In genomic region chr11:122696662-122697061, GRCh38 we compare ENCODE assay signal across 8 cellular contexts. TPM values are rescaled to one million over a fixed set of nuclear protein-coding genes. Genes with fewer than 3 reads are reported as not detected.
A peak's percentile ranks its signal among the peaks of the same experiment; 100 is the strongest.
DNase-seq lines count a peak whose midpoint lies in the region; ATAC-seq, FAIRE-seq and TF ChIP-seq lines count a peak whose summit lies in the region.

No MANE protein-coding gene starts in this region.

- TF ChIP-seq POLR2A in GM12892 (IDR thresholded peaks at IDR 0.05; ENCODE audit: low read depth, low read length) (no peak), esophagus squamous epithelium (IDR thresholded peaks at IDR 0.05) (no peak)

- H4K20me1 ChIP-seq in PC-3 (ENCODE audit: low read length): no peaks in the 10 kb centered on the region

- H3K9ac ChIP-seq in PC-3 (ENCODE audit: low read length): no peak overlapping the region

- BruUV-seq in PC-3 (replicated peaks; lab: Mats Ljungman, UMichigan): no TSS peak

- H3K27ac ChIP-seq in PC-3 (ENCODE audit: low read length) (no peak overlapping the region), esophagus squamous epithelium (peak overlapping the region in 1 of 4 donors; percentile 5)

- CTCF ChIA-PET in PC-3 (lab: Charles Lee): no interaction called here

- H3K4me3 ChIP-seq in PC-3 (ENCODE audit: low read length): no peak overlapping the region
- no peak overlapping the region for H3K4me3 ChIP-seq in esophagus squamous epithelium

- H3K36me3 ChIP-seq in PC-3 (ENCODE audit: low read depth, low read length) (no peaks in the 10 kb centered on the region), esophagus squamous epithelium (no peaks in the 10 kb centered on the region)

- H3K4me1 ChIP-seq in PC-3 (ENCODE audit: insufficient read depth, low read length) (peaks cover 11% of the 10 kb centered on the region; the same call in 1 of the 2 replicates), esophagus squamous epithelium (peaks cover 0 to 18% (median 2%) of the 10 kb centered on the region in 3 donors)

- WGBS in esophagus squamous epithelium, 2 donors: 78 to 83% methylated on average over 7 to 11 of the region's 11 CpGs

- POLR2A ChIA-PET in PC-3 (lab: Charles Lee; ENCODE audit: unreplicated experiment): interaction anchor here (0.6 kb wide), 1 partner anchor 11 kb away, joined by 4 read pairs; no protein-coding TSS in a partner anchor

- H3K27me3 ChIP-seq in PC-3 (ENCODE audit: low read length): no peaks in the 10 kb centered on the region
- no peaks in the 10 kb centered on the region for H3K27me3 ChIP-seq in esophagus squamous epithelium

- peak; percentile 53 for DNase-seq in GM12892 (ENCODE audit: insufficient read length)
- peak; percentile 67 for DNase-seq in activated CD8-positive, alpha-beta memory T cell treated with anti-CD3 and anti-CD28 coated beads, Interleukin-2, amount 50 U/mL, for 4 hours
- peak; percentile 49 for DNase-seq in stimulated activated CD4-positive, alpha-beta T cell treated with anti-CD3 and anti-CD28 coated beads, Interleukin-12 subunit alpha, Interleukin-12 subunit beta, amount 100 ng/mL, for 4 hours
- no peak for DNase-seq in NCI-H345 (lab: John Stamatoyannopoulos, UW)
- no peak for DNase-seq in PC-3
- no peak for DNase-seq in NCI-H2196 treated with DMSO at 0.1 percent for 48 hours (lab: John Stamatoyannopoulos, UW; ENCODE audit: unreplicated experiment)
- DNase-seq in esophagus squamous epithelium (lab: John Stamatoyannopoulos, UW): no peak

- ATAC-seq in HG03565 (IDR thresholded peaks at IDR 0.05; ENCODE audit: unreplicated experiment) (peak; percentile 63), PC-3 (no peak)

- H3K9me2 ChIP-seq in PC-3 (replicated peaks; ENCODE audit: low read length): no peaks in the 10 kb centered on the region

- peaks cover 51% of the 10 kb centered on the region for H3K79me2 ChIP-seq in PC-3 (ENCODE audit: low read length)

- no peak overlapping the region for H3K4me2 ChIP-seq in PC-3 (ENCODE audit: low read length)

- TF ChIP-seq CTCF in PC-3 (conservative IDR thresholded peaks at IDR 0.05; ENCODE audit: low read depth, low read length) (no peak), esophagus squamous epithelium (IDR thresholded peaks at IDR 0.05) (no peak)

- peak; percentile 97 for FAIRE-seq in GM12892 (lab: Jason Lieb, UNC)

- intact Hi-C loops in PC-3 (cut with micrococcal nuclease) (no loop called here), esophagus squamous epithelium (cut with DNase I) (no loop called here)

- H3K9me3 ChIP-seq in PC-3 (ENCODE audit: low read length) (no peaks in the 10 kb centered on the region), esophagus squamous epithelium (no peaks in the 10 kb centered on the region)

- no peaks in the 10 kb centered on the region for H3F3A ChIP-seq in PC-3 (ENCODE audit: low read length, unreplicated experiment)

- H2AFZ ChIP-seq in PC-3 (ENCODE audit: low read length): no peak overlapping the region

RNA-seq across cellular contexts. Expression of gene UBASH3B, which starts 41.1 kb away (rescaled TPM):
- 6.4 TPM for polyA plus RNA-seq in GM12892 (2012; ENCODE audit: missing spikeins)
- total RNA-seq in PC-3 (2014; rRNA removed) (148 and 178 TPM in 2 replicates), esophagus squamous epithelium (10 to 100 TPM in 2 of 4 donors, 1 to 10 TPM in 2; 2.7 to 16.4 (median 9.7) TPM)

Comparison
In these comparisons a context has a peak if more than half of its experiments do, and no peak if none do; other contexts are left out.
1. DNase-seq: peak in GM12892 (single experiment), activated CD8-positive, alpha-beta memory T cell treated with anti-CD3 and anti-CD28 coated beads, Interleukin-2, amount 50 U/mL, for 4 hours (single experiment) and stimulated activated CD4-positive, alpha-beta T cell treated with anti-CD3 and anti-CD28 coated beads, Interleukin-12 subunit alpha, Interleukin-12 subunit beta, amount 100 ng/mL, for 4 hours (single experiment); none in NCI-H345 (single experiment), PC-3 (single experiment), NCI-H2196 treated with DMSO at 0.1 percent for 48 hours (single experiment) and esophagus squamous epithelium (single experiment).